In genomic region chr14:74682169-74682952, GRCh38 we compare ENCODE assay signal across 20 cellular contexts. TPM values are rescaled to one million over a fixed set of nuclear protein-coding genes. Genes with fewer than 3 reads are reported as not detected.
DNase-seq lines count a peak whose midpoint lies in the region; ATAC-seq and TF ChIP-seq lines count a peak whose summit lies in the region.
"Had no signal": no experiment of that assay in that cellular context is flagged by ENCODE, and none has a peak within 500 bp of the region (broad histone marks: within the 10 kb centered on the region; RNA-seq: fewer than 3 reads in every experiment).

No MANE protein-coding gene starts in this region.

- no peak for DNase-seq in CD4-positive, CD25-positive, alpha-beta regulatory T cell
- DNase-seq in PC-9 (no peak), foreskin melanocyte (peak; percentile 11), neuronal stem cell (ENCODE audit: low spot score) (peak; percentile 5), spleen (no peak), hepatocyte (ENCODE audit: low spot score) (no peak)
- no peak for DNase-seq in stimulated activated CD4-positive, alpha-beta T cell treated with anti-CD3 and anti-CD28 coated beads, Interleukin-4, amount 100 ng/mL, for 1 hour
- DNase-seq: activated gamma-delta T cell treated with Interleukin-2 at 50 U/mL for 16 hours; COR-L47; glutamatergic neuron; mesenchymal stem cell; NCI-H187 treated with DMSO at 0.1 percent for 48 hours; NCI-H446 treated with DMSO at 0.1 percent for 48 hours; occipital lobe; SHP77 treated with DMSO at 0.1 percent for 48 hours; stimulated activated CD4-positive, alpha-beta T cell treated with anti-CD3 and anti-CD28 coated beads, Interleukin-2, amount 100 ng/mL, for 24 hours; testis had no signal

- H2AFZ ChIP-seq in PC-9, result no peak overlapping the region
- no peak overlapping the region for H2AFZ ChIP-seq in neuronal stem cell (ENCODE audit: low read length)
- no peak overlapping the region for H2AFZ ChIP-seq in hepatocyte

- peaks cover 43% of the 10 kb centered on the region for H3K36me3 Mint-ChIP-seq in CD4-positive, CD25-positive, alpha-beta regulatory T cell

- H3K27ac ChIP-seq in CD4-positive, CD25-positive, alpha-beta regulatory T cell (ENCODE audit: insufficient read depth, low read length, poor library complexity, severe bottlenecking), result no peak overlapping the region
- 0 out of 2 replicates have a peak overlapping the region, but pooled peaks have one; percentile 13 for H3K27ac ChIP-seq in PC-9
- H3K27ac ChIP-seq in neuronal stem cell (replicated peaks; ENCODE audit: low read length), result peak overlapping the region; percentile 21
- H3K27ac ChIP-seq in spleen, result no peak overlapping the region
- no peak overlapping the region for H3K27ac ChIP-seq in hepatocyte
- H3K27ac ChIP-seq: testis had no signal

- no peak overlapping the region for H3K14ac ChIP-seq in neuronal stem cell (ENCODE audit: low read length)

- H3K27me3 Mint-ChIP-seq in CD4-positive, CD25-positive, alpha-beta regulatory T cell, result no peaks in the 10 kb centered on the region

- no peak overlapping the region for H2BK15ac ChIP-seq in neuronal stem cell (ENCODE audit: low read length)

- no peak overlapping the region for H2BK12ac ChIP-seq in neuronal stem cell (ENCODE audit: low read length)

- no peak overlapping the region for H3K4me3 ChIP-seq in CD4-positive, CD25-positive, alpha-beta regulatory T cell (ENCODE audit: low read depth, low read length)
- H3K4me3 ChIP-seq in PC-9 (no peak overlapping the region), neuronal stem cell (ENCODE audit: low read length in 2 of 2) (no peak overlapping the region), spleen (no peak overlapping the region), hepatocyte (no peak overlapping the region)
- H3K4me3 ChIP-seq: testis had no signal

- no peak overlapping the region for H3K9ac ChIP-seq in neuronal stem cell (ENCODE audit: low read depth, low read length, poor library complexity)

- H3K9me2 ChIP-seq in PC-9 (ENCODE audit: insufficient read depth), result no peaks in the 10 kb centered on the region
- no peaks in the 10 kb centered on the region for H3K9me2 ChIP-seq in hepatocyte (replicated peaks; ENCODE audit: insufficient read depth)

- H4K20me1 ChIP-seq in PC-9 (ENCODE audit: insufficient read depth), result no peaks in the 10 kb centered on the region
- no peaks in the 10 kb centered on the region for H4K20me1 ChIP-seq in hepatocyte (ENCODE audit: insufficient read depth, poor library complexity, severe bottlenecking)

- no peaks in the 10 kb centered on the region for H3K79me1 ChIP-seq in neuronal stem cell (ENCODE audit: low read depth, low read length)

- TF ChIP-seq CTCF in PC-9 (conservative IDR thresholded peaks at IDR 0.05), result no peak
- TF ChIP-seq CTCF in spleen (IDR thresholded peaks at IDR 0.05 in 8 of 11, conservative IDR thresholded peaks at IDR 0.05 in 3 of 11), result no peak
- TF ChIP-seq CTCF in hepatocyte (IDR thresholded peaks at IDR 0.05; ENCODE audit: poor library complexity), result no peak

- H2AK5ac ChIP-seq in neuronal stem cell (ENCODE audit: low read depth, low read length), result no peak overlapping the region

- no peak overlapping the region for H3K18ac ChIP-seq in neuronal stem cell (ENCODE audit: low read length)

- H3K4me1 Mint-ChIP-seq in CD4-positive, CD25-positive, alpha-beta regulatory T cell, result peaks cover 9 to 22% (median 14%) of the 10 kb centered on the region in 4 donors

- POLR2A ChIA-PET in PC-9 (lab: Charles Lee; ENCODE audit: unreplicated experiment), result interaction anchor here (0.7 kb wide), 1 partner anchor 82 kb away, joined by 4 read pairs; no protein-coding TSS in a partner anchor

- H2BK5ac ChIP-seq in neuronal stem cell (ENCODE audit: low read length), result no peak overlapping the region

- no peaks in the 10 kb centered on the region; the same call in 1 of the 2 replicates for H3F3A ChIP-seq in PC-9 (ENCODE audit: insufficient read depth, low read depth)

- no peak overlapping the region for H2BK120ac ChIP-seq in neuronal stem cell (ENCODE audit: low read depth, low read length)

- CTCF ChIA-PET in PC-9 (lab: Charles Lee), result no interaction called here

- no peak overlapping the region for H4K8ac ChIP-seq in neuronal stem cell (ENCODE audit: low read depth, low read length)

- H3K27me3 ChIP-seq in CD4-positive, CD25-positive, alpha-beta regulatory T cell (ENCODE audit: control insufficient read depth, insufficient read depth, low read length), result no peaks in the 10 kb centered on the region
- no peaks in the 10 kb centered on the region for H3K27me3 ChIP-seq in PC-9 (ENCODE audit: insufficient read depth, low read depth)
- H3K27me3 ChIP-seq in neuronal stem cell (ENCODE audit: control insufficient read depth in 3 of 3, insufficient read depth in 3 of 3, low read depth in 1 of 3, low read length in 3 of 3), result no peaks in the 10 kb centered on the region
- no peaks in the 10 kb centered on the region for H3K27me3 ChIP-seq in spleen (replicated peaks in 1 of 7)
- H3K27me3 ChIP-seq in hepatocyte, result no peaks in the 10 kb centered on the region
- H3K27me3 ChIP-seq: testis had no signal

- no peaks in the 10 kb centered on the region for H3K79me2 ChIP-seq in PC-9 (ENCODE audit: low read depth)
- no peaks in the 10 kb centered on the region for H3K79me2 ChIP-seq in hepatocyte

- intact Hi-C loops in PC-9 (cut with micrococcal nuclease; ENCODE audit: unreplicated experiment) (no loop called here), spleen (cut with DNase I; ENCODE audit: low total_unique reads) (no loop called here)

- no peak overlapping the region for H3K4me3 Mint-ChIP-seq in CD4-positive, CD25-positive, alpha-beta regulatory T cell
- H3K4me3 Mint-ChIP-seq: T-helper 1 cell treated with Interleukin-12 subunit alpha and Interleukin-12 subunit beta and Interleukin-4 antibody, amounts not matched to agents 30 μg/mL and 1 μg/mL, for 36 hours had no signal

- no peaks in the 10 kb centered on the region for H3K9me3 Mint-ChIP-seq in CD4-positive, CD25-positive, alpha-beta regulatory T cell
- H3K9me3 Mint-ChIP-seq: T-helper 1 cell treated with Interleukin-12 subunit alpha and Interleukin-12 subunit beta and Interleukin-4 antibody, amounts not matched to agents 30 μg/mL and 1 μg/mL, for 36 hours had no signal

- no peaks in the 10 kb centered on the region for H3K9me3 ChIP-seq in CD4-positive, CD25-positive, alpha-beta regulatory T cell (ENCODE audit: control insufficient read depth in 2 of 2, low read length in 2 of 2)
- H3K9me3 ChIP-seq in PC-9 (ENCODE audit: insufficient read depth, low read depth) (no peaks in the 10 kb centered on the region), neuronal stem cell (replicated peaks in 1 of 2; ENCODE audit: control insufficient read depth in 2 of 2, insufficient read depth in 1 of 2, low read depth in 1 of 2, low read length in 2 of 2) (no peaks in the 10 kb centered on the region), spleen (no peaks in the 10 kb centered on the region), hepatocyte (ENCODE audit: low read depth) (no peaks in the 10 kb centered on the region)
- H3K9me3 ChIP-seq: testis had no signal

- H3K4me2 ChIP-seq in PC-9 (no peak overlapping the region), neuronal stem cell (ENCODE audit: insufficient read depth, low read length, poor library complexity, severe bottlenecking) (no peak overlapping the region), hepatocyte (no peak overlapping the region)

- ATAC-seq in CD4-positive, CD25-positive, alpha-beta regulatory T cell (ENCODE audit: low read depth in 2 of 2), result no peak
- no peak for ATAC-seq in GM21619 (IDR thresholded peaks at IDR 0.05; ENCODE audit: unreplicated experiment)
- ATAC-seq: esophagus mucosa had no signal

- H3K27ac Mint-ChIP-seq in CD4-positive, CD25-positive, alpha-beta regulatory T cell, result peak overlapping the region in 2 of 3 donors; percentile 51 to 53
- H3K27ac Mint-ChIP-seq: T-helper 1 cell treated with Interleukin-12 subunit alpha and Interleukin-12 subunit beta and Interleukin-4 antibody, amounts not matched to agents 30 μg/mL and 1 μg/mL, for 36 hours had no signal

- H3K4me1 ChIP-seq in CD4-positive, CD25-positive, alpha-beta regulatory T cell (ENCODE audit: control insufficient read depth, insufficient read depth, low read length, poor library complexity, severe bottlenecking), result peaks cover 5% of the 10 kb centered on the region
- H3K4me1 ChIP-seq in PC-9 (replicated peaks; ENCODE audit: insufficient read depth), result no peaks in the 10 kb centered on the region
- peaks cover 0 to 2% of the 10 kb centered on the region in 2 donors for H3K4me1 ChIP-seq in neuronal stem cell (ENCODE audit: control insufficient read depth in 2 of 2, insufficient read depth in 1 of 2, low read depth in 1 of 2, low read length in 2 of 2)
- peaks cover 8 to 38% (median 23%) of the 10 kb centered on the region in 6 donors for H3K4me1 ChIP-seq in spleen
- H3K4me1 ChIP-seq in hepatocyte (ENCODE audit: insufficient read depth), result peaks cover 7% of the 10 kb centered on the region

- H3K4ac ChIP-seq in neuronal stem cell (ENCODE audit: low read length), result no peak overlapping the region

- H3K23ac ChIP-seq in neuronal stem cell (ENCODE audit: low read depth, low read length, poor library complexity), result no peak overlapping the region

- BruUV-seq in PC-9 (replicated peaks; lab: Mats Ljungman, UMichigan), result no TSS peak

- WGBS in neuronal stem cell (ENCODE audit: extremely low coverage in 2 of 2, insufficient read length in 2 of 2, insufficient replicate concordance in 1 of 2), 2 donors, result no CpG with 5 or more reads among the region's 10 CpGs
- 93 to 96% (median 94%) methylated on average over 10 of the region's 10 CpGs for WGBS in spleen, 5 donors
- 95% methylated on average over 10 of the region's 10 CpGs for WGBS in hepatocyte (ENCODE audit: low lambda C conversion rate, missing lambda C conversion rate)

- H3K36me3 ChIP-seq in CD4-positive, CD25-positive, alpha-beta regulatory T cell (ENCODE audit: control insufficient read depth, insufficient read depth, low read length), result peaks cover 60% of the 10 kb centered on the region
- peaks cover 41% of the 10 kb centered on the region for H3K36me3 ChIP-seq in PC-9 (ENCODE audit: low read depth)
- peaks cover 8 to 81% of the 10 kb centered on the region in 2 donors for H3K36me3 ChIP-seq in neuronal stem cell (replicated peaks in 1 of 2; ENCODE audit: control insufficient read depth in 2 of 2, insufficient read depth in 2 of 2, low read length in 2 of 2)
- H3K36me3 ChIP-seq in spleen, result peaks cover 0 to 100% (median 43%) of the 10 kb centered on the region in 6 donors
- H3K36me3 ChIP-seq in hepatocyte (replicated peaks; ENCODE audit: insufficient read depth, low read depth), result no peaks in the 10 kb centered on the region

- H4K91ac ChIP-seq in neuronal stem cell (ENCODE audit: low read depth, low read length, poor library complexity), result no peak overlapping the region

- TF ChIP-seq POLR2A in spleen (IDR thresholded peaks at IDR 0.05), result no peak

RNA-seq across cellular contexts. Expression of gene AREL1, which starts 30.5 kb away (rescaled TPM):
- 47.0 TPM for total RNA-seq in CD4-positive, CD25-positive, alpha-beta regulatory T cell
- polyA plus RNA-seq in CD4-positive, CD25-positive, alpha-beta regulatory T cell, result 10 to 100 TPM; 18.3 to 25.7 (median 20.8) TPM
- 98.4 and 108 TPM in 2 replicates for total RNA-seq in PC-9 (2021)
- 29.2 TPM for polyA plus RNA-seq in neuronal stem cell (2013, experiment 1 of 2)
- polyA plus RNA-seq in neuronal stem cell (2013, experiment 2 of 2), result 29.2 TPM
- 10 to 100 TPM; 27.3 to 54.7 (median 41.7) TPM for total RNA-seq in spleen
- polyA plus RNA-seq in spleen, result 1 to 10 TPM; 5.9 to 9.8 (median 8.2) TPM
- total RNA-seq in hepatocyte, result 31.7 and 41.3 TPM in 2 replicates
- polyA plus RNA-seq in hepatocyte, result 11.4 and 13.9 TPM in 2 replicates

RNA-seq across cellular contexts. Expression of gene FCF1, which starts 30.6 kb away (rescaled TPM):
- total RNA-seq in CD4-positive, CD25-positive, alpha-beta regulatory T cell, result 35.5 TPM
- polyA plus RNA-seq in CD4-positive, CD25-positive, alpha-beta regulatory T cell, result 10 to 100 TPM; 20.9 to 29.6 (median 27.9) TPM
- total RNA-seq in PC-9 (2021) (175 and 191 TPM in 2 replicates), spleen (10 to 100 TPM; 25.5 to 42.2 (median 37.5) TPM), hepatocyte (32.9 and 43.6 TPM in 2 replicates)
- polyA plus RNA-seq in neuronal stem cell (2013, experiment 1 of 2), result 52.6 TPM
- polyA plus RNA-seq in neuronal stem cell (2013, experiment 2 of 2), result 52.0 TPM
- polyA plus RNA-seq in spleen (10 to 100 TPM in 2 of 3 donors, 1 to 10 TPM in 1; 6.9 to 16.7 (median 11.8) TPM), hepatocyte (11.3 and 12.3 TPM in 2 replicates)

Comparison
In these comparisons a context has a peak if more than half of its experiments do, and no peak if none do; other contexts are left out.
1. DNase-seq: peak in foreskin melanocyte (single experiment) and neuronal stem cell (single experiment); none in CD4-positive, CD25-positive, alpha-beta regulatory T cell (0 of 3), PC-9 (0 of 2), stimulated activated CD4-positive, alpha-beta T cell treated with anti-CD3 and anti-CD28 coated beads, Interleukin-4, amount 100 ng/mL, for 1 hour (single experiment), spleen (single experiment) and hepatocyte (single experiment).
2. H3K27ac ChIP-seq: peak in PC-9 (single experiment) and neuronal stem cell (single experiment); none in CD4-positive, CD25-positive, alpha-beta regulatory T cell (single experiment), spleen (0 of 8) and hepatocyte (single experiment).